1 cellular context compared by ENCODE assay signal in the genomic region with DNA sequence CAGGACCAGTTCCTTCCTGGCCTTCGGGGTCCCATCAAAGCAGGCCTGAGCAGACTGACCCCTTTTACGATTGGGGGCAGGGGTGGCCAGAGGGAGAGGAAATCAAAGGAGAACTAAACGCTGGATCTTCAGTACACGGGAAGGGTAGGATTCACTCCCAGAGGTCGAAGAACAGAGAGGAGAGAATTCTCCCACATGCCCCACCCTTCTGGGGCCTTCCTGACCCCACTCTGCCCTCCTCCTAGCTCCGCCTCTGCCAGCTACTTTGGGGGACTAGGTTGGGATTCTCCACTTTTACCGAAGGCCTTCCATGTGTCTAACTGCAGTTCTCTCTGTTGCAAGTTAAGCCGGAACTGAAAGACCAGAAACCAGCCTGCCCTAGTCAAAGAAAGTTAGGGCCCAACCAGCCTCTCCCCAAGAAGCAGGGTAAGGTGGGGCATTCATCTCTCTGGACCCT.
TF ChIP-seq lines count a peak whose summit lies in the region.

No MANE protein-coding gene starts in this region.

TF ChIP-seq in K562, 482 proteins besides CTCF, POLR2A, EP300 and RAD21 (continued from another document and continues in another):
- TF ChIP-seq RUNX1 (IDR thresholded peaks at IDR 0.05; ENCODE audit: low read depth): no peak
- TF ChIP-seq, protein P1, sequence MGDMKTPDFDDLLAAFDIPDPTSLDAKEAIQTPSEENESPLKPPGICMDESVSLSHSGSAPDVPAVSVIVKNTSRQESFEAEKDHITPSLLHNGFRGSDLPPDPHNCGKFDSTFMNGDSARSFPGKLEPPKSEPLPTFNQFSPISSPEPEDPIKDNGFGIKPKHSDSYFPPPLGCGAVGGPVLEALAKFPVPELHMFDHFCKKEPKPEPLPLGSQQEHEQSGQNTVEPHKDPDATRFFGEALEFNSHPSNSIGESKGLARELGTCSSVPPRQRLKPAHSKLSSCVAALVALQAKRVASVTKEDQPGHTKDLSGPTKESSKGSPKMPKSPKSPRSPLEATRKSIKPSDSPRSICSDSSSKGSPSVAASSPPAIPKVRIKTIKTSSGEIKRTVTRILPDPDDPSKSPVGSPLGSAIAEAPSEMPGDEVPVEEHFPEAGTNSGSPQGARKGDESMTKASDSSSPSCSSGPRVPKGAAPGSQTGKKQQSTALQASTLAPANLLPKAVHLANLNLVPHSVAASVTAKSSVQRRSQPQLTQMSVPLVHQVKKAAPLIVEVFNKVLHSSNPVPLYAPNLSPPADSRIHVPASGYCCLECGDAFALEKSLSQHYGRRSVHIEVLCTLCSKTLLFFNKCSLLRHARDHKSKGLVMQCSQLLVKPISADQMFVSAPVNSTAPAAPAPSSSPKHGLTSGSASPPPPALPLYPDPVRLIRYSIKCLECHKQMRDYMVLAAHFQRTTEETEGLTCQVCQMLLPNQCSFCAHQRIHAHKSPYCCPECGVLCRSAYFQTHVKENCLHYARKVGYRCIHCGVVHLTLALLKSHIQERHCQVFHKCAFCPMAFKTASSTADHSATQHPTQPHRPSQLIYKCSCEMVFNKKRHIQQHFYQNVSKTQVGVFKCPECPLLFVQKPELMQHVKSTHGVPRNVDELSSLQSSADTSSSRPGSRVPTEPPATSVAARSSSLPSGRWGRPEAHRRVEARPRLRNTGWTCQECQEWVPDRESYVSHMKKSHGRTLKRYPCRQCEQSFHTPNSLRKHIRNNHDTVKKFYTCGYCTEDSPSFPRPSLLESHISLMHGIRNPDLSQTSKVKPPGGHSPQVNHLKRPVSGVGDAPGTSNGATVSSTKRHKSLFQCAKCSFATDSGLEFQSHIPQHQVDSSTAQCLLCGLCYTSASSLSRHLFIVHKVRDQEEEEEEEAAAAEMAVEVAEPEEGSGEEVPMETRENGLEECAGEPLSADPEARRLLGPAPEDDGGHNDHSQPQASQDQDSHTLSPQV (IDR thresholded peaks at IDR 0.05): peak; percentile 9; the same call in 1 of the 2 replicates
- TF ChIP-seq PTBP1 (IDR thresholded peaks at IDR 0.05; ENCODE audit: low read depth, low read length): no peak
- no peak for TF ChIP-seq FOXJ3 (CRISPR knock-in tag; IDR thresholded peaks at IDR 0.05)
- no peak for TF ChIP-seq ZNF174 (CRISPR knock-in tag; IDR thresholded peaks at IDR 0.05)
- no peak for TF ChIP-seq PRPF4 (IDR thresholded peaks at IDR 0.05; ENCODE audit: insufficient read depth, low read depth, low read length, poor library complexity, severe bottlenecking)
- TF ChIP-seq JUNB (CRISPR knock-in tag; conservative IDR thresholded peaks at IDR 0.05): no peak
- TF ChIP-seq, protein P2, sequence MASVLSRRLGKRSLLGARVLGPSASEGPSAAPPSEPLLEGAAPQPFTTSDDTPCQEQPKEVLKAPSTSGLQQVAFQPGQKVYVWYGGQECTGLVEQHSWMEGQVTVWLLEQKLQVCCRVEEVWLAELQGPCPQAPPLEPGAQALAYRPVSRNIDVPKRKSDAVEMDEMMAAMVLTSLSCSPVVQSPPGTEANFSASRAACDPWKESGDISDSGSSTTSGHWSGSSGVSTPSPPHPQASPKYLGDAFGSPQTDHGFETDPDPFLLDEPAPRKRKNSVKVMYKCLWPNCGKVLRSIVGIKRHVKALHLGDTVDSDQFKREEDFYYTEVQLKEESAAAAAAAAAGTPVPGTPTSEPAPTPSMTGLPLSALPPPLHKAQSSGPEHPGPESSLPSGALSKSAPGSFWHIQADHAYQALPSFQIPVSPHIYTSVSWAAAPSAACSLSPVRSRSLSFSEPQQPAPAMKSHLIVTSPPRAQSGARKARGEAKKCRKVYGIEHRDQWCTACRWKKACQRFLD (CRISPR knock-in tag; IDR thresholded peaks at IDR 0.05): no peak
- TF ChIP-seq THRAP3 (IDR thresholded peaks at IDR 0.05; ENCODE audit: borderline replicate concordance): no peak
- TF ChIP-seq KHSRP (IDR thresholded peaks at IDR 0.05): no peak
- TF ChIP-seq PPARD (CRISPR knock-in tag; IDR thresholded peaks at IDR 0.05): no peak
- no peak for TF ChIP-seq NCOA1 (IDR thresholded peaks at IDR 0.05; ENCODE audit: low read depth)
- no peak for TF ChIP-seq SMARCB1 (IDR thresholded peaks at IDR 0.05; ENCODE audit: insufficient read length, low read depth)
- TF ChIP-seq ETV5 (CRISPR knock-in tag; IDR thresholded peaks at IDR 0.05; ENCODE audit: low read depth): 0 out of 2 replicates have a peak, but pooled peaks have one; percentile 4
- no peak for TF ChIP-seq STAT5A (IDR thresholded peaks at IDR 0.05; ENCODE audit: borderline replicate concordance, low read length)
- TF ChIP-seq ZBED1 (IDR thresholded peaks at IDR 0.05): no peak
- TF ChIP-seq ZNF699 (CRISPR knock-in tag; IDR thresholded peaks at IDR 0.05; ENCODE audit: insufficient replicate concordance): no peak
- TF ChIP-seq PHTF2 (CRISPR knock-in tag; IDR thresholded peaks at IDR 0.05): no peak
- TF ChIP-seq HDGF (IDR thresholded peaks at IDR 0.05): no peak
- TF ChIP-seq NR1H2 (CRISPR knock-in tag; IDR thresholded peaks at IDR 0.05): no peak
- no peak for TF ChIP-seq RBM17 (IDR thresholded peaks at IDR 0.05; ENCODE audit: borderline replicate concordance, low read depth, low read length)
- peak; percentile 41 for TF ChIP-seq DPF2 (IDR thresholded peaks at IDR 0.05)
- TF ChIP-seq JUND (IDR thresholded peaks at IDR 0.05; ENCODE audit: borderline replicate concordance, low read depth, low read length): no peak
- no peak for TF ChIP-seq JUND (tag; IDR thresholded peaks at IDR 0.05; ENCODE audit: borderline replicate concordance, low read depth, low read length)
- no peak for TF ChIP-seq NR3C1 (CRISPR knock-in tag; IDR thresholded peaks at IDR 0.05)
- TF ChIP-seq BRD4 (IDR thresholded peaks at IDR 0.05): 0 out of 2 replicates have a peak, but pooled peaks have one; percentile 37
- TF ChIP-seq, protein P3, sequence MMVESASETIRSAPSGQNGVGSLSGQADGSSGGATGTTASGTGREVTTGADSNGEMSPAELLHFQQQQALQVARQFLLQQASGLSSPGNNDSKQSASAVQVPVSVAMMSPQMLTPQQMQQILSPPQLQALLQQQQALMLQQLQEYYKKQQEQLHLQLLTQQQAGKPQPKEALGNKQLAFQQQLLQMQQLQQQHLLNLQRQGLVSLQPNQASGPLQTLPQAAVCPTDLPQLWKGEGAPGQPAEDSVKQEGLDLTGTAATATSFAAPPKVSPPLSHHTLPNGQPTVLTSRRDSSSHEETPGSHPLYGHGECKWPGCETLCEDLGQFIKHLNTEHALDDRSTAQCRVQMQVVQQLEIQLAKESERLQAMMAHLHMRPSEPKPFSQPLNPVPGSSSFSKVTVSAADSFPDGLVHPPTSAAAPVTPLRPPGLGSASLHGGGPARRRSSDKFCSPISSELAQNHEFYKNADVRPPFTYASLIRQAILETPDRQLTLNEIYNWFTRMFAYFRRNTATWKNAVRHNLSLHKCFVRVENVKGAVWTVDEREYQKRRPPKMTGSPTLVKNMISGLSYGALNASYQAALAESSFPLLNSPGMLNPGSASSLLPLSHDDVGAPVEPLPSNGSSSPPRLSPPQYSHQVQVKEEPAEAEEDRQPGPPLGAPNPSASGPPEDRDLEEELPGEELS (CRISPR knock-in tag; IDR thresholded peaks at IDR 0.05; ENCODE audit: borderline replicate concordance): no peak
- TF ChIP-seq, protein P4, sequence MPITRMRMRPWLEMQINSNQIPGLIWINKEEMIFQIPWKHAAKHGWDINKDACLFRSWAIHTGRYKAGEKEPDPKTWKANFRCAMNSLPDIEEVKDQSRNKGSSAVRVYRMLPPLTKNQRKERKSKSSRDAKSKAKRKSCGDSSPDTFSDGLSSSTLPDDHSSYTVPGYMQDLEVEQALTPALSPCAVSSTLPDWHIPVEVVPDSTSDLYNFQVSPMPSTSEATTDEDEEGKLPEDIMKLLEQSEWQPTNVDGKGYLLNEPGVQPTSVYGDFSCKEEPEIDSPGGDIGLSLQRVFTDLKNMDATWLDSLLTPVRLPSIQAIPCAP (CRISPR knock-in tag; IDR thresholded peaks at IDR 0.05; ENCODE audit: borderline replicate concordance): no peak
- TF ChIP-seq ZNF121 (CRISPR knock-in tag; conservative IDR thresholded peaks at IDR 0.05): peak; percentile 43; the same call in 1 of the 2 replicates
- TF ChIP-seq XRCC5 (IDR thresholded peaks at IDR 0.05; ENCODE audit: low read depth, low read length): no peak
- TF ChIP-seq, protein P5, sequence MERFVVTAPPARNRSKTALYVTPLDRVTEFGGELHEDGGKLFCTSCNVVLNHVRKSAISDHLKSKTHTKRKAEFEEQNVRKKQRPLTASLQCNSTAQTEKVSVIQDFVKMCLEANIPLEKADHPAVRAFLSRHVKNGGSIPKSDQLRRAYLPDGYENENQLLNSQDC (CRISPR knock-in tag; IDR thresholded peaks at IDR 0.05): no peak
- TF ChIP-seq RBM15 (IDR thresholded peaks at IDR 0.05; ENCODE audit: insufficient read depth, low read length): no peak
- TF ChIP-seq, protein P6, sequence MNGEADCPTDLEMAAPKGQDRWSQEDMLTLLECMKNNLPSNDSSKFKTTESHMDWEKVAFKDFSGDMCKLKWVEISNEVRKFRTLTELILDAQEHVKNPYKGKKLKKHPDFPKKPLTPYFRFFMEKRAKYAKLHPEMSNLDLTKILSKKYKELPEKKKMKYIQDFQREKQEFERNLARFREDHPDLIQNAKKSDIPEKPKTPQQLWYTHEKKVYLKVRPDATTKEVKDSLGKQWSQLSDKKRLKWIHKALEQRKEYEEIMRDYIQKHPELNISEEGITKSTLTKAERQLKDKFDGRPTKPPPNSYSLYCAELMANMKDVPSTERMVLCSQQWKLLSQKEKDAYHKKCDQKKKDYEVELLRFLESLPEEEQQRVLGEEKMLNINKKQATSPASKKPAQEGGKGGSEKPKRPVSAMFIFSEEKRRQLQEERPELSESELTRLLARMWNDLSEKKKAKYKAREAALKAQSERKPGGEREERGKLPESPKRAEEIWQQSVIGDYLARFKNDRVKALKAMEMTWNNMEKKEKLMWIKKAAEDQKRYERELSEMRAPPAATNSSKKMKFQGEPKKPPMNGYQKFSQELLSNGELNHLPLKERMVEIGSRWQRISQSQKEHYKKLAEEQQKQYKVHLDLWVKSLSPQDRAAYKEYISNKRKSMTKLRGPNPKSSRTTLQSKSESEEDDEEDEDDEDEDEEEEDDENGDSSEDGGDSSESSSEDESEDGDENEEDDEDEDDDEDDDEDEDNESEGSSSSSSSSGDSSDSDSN (IDR thresholded peaks at IDR 0.05; ENCODE audit: borderline replicate concordance in 1 of 2, low read depth in 2 of 2, low read length in 2 of 2): 0 out of 4 replicates have a peak, but pooled peaks of 1 of the 2 experiments have one; percentile 25
- TF ChIP-seq PHF8 (IDR thresholded peaks at IDR 0.05; ENCODE audit: borderline replicate concordance, low read length): no peak
- TF ChIP-seq, protein P7, sequence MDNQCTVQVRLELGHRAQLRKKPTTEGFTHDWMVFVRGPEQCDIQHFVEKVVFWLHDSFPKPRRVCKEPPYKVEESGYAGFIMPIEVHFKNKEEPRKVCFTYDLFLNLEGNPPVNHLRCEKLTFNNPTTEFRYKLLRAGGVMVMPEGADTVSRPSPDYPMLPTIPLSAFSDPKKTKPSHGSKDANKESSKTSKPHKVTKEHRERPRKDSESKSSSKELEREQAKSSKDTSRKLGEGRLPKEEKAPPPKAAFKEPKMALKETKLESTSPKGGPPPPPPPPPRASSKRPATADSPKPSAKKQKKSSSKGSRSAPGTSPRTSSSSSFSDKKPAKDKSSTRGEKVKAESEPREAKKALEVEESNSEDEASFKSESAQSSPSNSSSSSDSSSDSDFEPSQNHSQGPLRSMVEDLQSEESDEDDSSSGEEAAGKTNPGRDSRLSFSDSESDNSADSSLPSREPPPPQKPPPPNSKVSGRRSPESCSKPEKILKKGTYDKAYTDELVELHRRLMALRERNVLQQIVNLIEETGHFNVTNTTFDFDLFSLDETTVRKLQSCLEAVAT (IDR thresholded peaks at IDR 0.05): no peak
- TF ChIP-seq KLF10 (CRISPR knock-in tag; IDR thresholded peaks at IDR 0.05): no peak
- TF ChIP-seq ZNF589 (CRISPR knock-in tag; IDR thresholded peaks at IDR 0.05; ENCODE audit: low read depth): no peak
- no peak for TF ChIP-seq TCF7L2 (IDR thresholded peaks at IDR 0.05; ENCODE audit: low read depth, low read length)
- TF ChIP-seq ERF (CRISPR knock-in tag; IDR thresholded peaks at IDR 0.05): no peak
